Comparison of ENCODE assay signal across 1 cellular context in genomic region chr6:149349279-149349678, GRCh38. TPM values are rescaled to one million over a fixed set of nuclear protein-coding genes. Genes with fewer than 3 reads are reported as not detected.
"Had no signal": no experiment of that assay in that cellular context is flagged by ENCODE, and none has a peak within 500 bp of the region (broad histone marks: within the 10 kb centered on the region; RNA-seq: fewer than 3 reads in every experiment).

No MANE protein-coding gene starts in this region.

RNA-seq across cellular contexts. Expression of gene SUMO4, which starts 50.8 kb away (rescaled TPM):
- total RNA-seq: kidney epithelial cell had no signal
